ENCODE assay signal across 21 cellular contexts in the genomic region with DNA sequence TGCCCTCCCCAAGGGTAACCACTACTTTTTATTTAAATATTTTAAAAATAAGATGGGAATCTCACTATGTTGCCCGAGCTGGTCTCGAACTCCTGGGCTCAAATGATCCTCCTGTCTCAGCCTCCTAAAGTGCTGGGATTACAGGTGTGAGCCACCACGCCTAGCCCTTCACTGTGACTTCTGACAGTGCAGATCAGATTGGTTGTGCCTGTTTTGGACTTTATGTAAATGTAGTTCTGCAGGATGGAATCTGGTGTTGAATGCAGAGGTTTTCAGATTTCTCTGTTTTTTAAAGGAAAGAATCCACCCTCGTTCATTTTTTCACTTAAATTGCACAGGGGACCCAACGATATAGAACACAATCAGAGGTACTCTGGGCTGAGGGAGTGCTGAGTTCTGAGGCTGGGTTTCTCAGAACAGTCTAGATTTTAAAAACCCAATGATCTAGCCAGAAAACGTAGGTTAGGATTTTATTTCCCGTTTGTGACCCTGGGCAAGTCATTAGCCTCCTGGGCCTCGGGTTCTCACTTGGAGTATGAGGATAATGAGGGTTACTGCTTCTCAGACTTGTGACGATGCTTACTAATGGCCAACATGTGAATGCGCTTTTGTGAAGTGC. TPM values are rescaled to one million over a fixed set of nuclear protein-coding genes. Genes with fewer than 3 reads are reported as not detected.
DNase-seq lines count a peak whose midpoint lies in the region; ATAC-seq, FAIRE-seq and TF ChIP-seq lines count a peak whose summit lies in the region.
"Had no signal": no experiment of that assay in that cellular context is flagged by ENCODE, and none has a peak within 500 bp of the region (broad histone marks: within the 10 kb centered on the region; RNA-seq: fewer than 3 reads in every experiment).

No MANE protein-coding gene starts in this region.

- TF ChIP-seq CTCF in A549 (IDR thresholded peaks at IDR 0.05) (no peak), fibroblast of villous mesenchyme (IDR thresholded peaks at IDR 0.05; ENCODE audit: insufficient read depth, low read depth, low read length) (no peak)

- H3K9me3 ChIP-seq in A549 = no peaks in the 10 kb centered on the region
- H3K9me3 ChIP-seq in skeletal muscle tissue (ENCODE audit: control insufficient read depth in 3 of 3, low read length in 3 of 3) = no peaks in the 10 kb centered on the region
- no peaks in the 10 kb centered on the region for H3K9me3 ChIP-seq in aorta (ENCODE audit: control insufficient read depth, low read length)
- H3K9me3 ChIP-seq: Caco-2 had no signal

- no peak for TF ChIP-seq EP300 in A549 (IDR thresholded peaks at IDR 0.05)

- H3K9ac ChIP-seq in skeletal muscle tissue (ENCODE audit: low read depth in 1 of 3, low read length in 3 of 3) = no peak overlapping the region
- H3K9ac ChIP-seq: KMS-11 had no signal

- no peak overlapping the region for H3K4me2 ChIP-seq in A549
- H3K4me2 ChIP-seq: KMS-11 had no signal

- no peaks in the 10 kb centered on the region for H3K9me3 Mint-ChIP-seq in immature natural killer cell
- H3K9me3 Mint-ChIP-seq: CD4-positive, alpha-beta T cell had no signal

- H3K36me3 ChIP-seq in skeletal muscle tissue (ENCODE audit: control insufficient read depth in 3 of 3, insufficient read depth in 3 of 3, low read length in 3 of 3) = peaks cover 36 to 61% (median 41%) of the 10 kb centered on the region in 3 donors
- peaks cover 0 to 5% of the 10 kb centered on the region in 2 donors for H3K36me3 ChIP-seq in aorta (ENCODE audit: control insufficient read depth in 1 of 2, insufficient read depth in 2 of 2, low read length in 1 of 2)

- H3K4me1 ChIP-seq in A549 (peaks cover 13% of the 10 kb centered on the region), skeletal muscle tissue (ENCODE audit: control insufficient read depth in 3 of 3, insufficient read depth in 3 of 3, low read length in 3 of 3) (peaks cover 33 to 59% (median 56%) of the 10 kb centered on the region in 3 donors), aorta (ENCODE audit: control insufficient read depth in 1 of 2, insufficient read depth in 2 of 2, low read length in 2 of 2) (no peaks in the 10 kb centered on the region)
- H3K4me1 ChIP-seq: Caco-2 had no signal

- no peak overlapping the region for H3K27ac ChIP-seq in A549
- peak overlapping the region; percentile 77 for H3K27ac ChIP-seq in angular gyrus (ENCODE audit: low read depth, low read length)
- peak overlapping the region; percentile 52 for H3K27ac ChIP-seq in skeletal muscle tissue (ENCODE audit: low read depth, low read length)
- H3K27ac ChIP-seq in aorta (ENCODE audit: low read depth in 1 of 2, low read length in 2 of 2) = no peak overlapping the region
- H3K27ac ChIP-seq: KMS-11 had no signal

- H3K27me3 ChIP-seq in skeletal muscle tissue (ENCODE audit: control insufficient read depth in 3 of 3, insufficient read depth in 3 of 3, low read length in 3 of 3) = no peaks in the 10 kb centered on the region
- H3K27me3 ChIP-seq in aorta (ENCODE audit: control insufficient read depth in 1 of 2, insufficient read depth in 2 of 2, low read length in 1 of 2) = no peaks in the 10 kb centered on the region

- no peak for ATAC-seq in A549
- no peak for ATAC-seq in aorta (ENCODE audit: low FRiP score)
- no peak for ATAC-seq in HG03378 (IDR thresholded peaks at IDR 0.05; ENCODE audit: unreplicated experiment)

- no peak overlapping the region for H3K27ac Mint-ChIP-seq in immature natural killer cell
- H3K27ac Mint-ChIP-seq: CD4-positive, alpha-beta T cell had no signal

- DNase-seq in A549 (ENCODE audit: low read depth in 1 of 2, low spot score in 1 of 2) (peak in 1 of 2 experiments; percentile 54), fibroblast of villous mesenchyme (ENCODE audit: low read depth) (peak; percentile 20), aorta (no peak), SW 1271 (lab: John Stamatoyannopoulos, UW) (no peak), immature natural killer cell (no peak)
- DNase-seq: Caco-2; CD4-positive, alpha-beta T cell; GF-D8; GOT3; NCI-H187; NCI-H510A; NCI-H748 treated with DMSO at 0.1 percent for 48 hours had no signal

- intact Hi-C loops in aorta (cut with DNase I) = no loop called here

- no peaks in the 10 kb centered on the region for H3K36me3 Mint-ChIP-seq in immature natural killer cell

- WGBS in A549 (ENCODE audit: missing lambda C conversion rate) = 82% methylated on average over 9 of the region's 10 CpGs
- WGBS in aorta, 2 donors = 88% methylated on average over 10 of the region's 10 CpGs

- no peaks in the 10 kb centered on the region for H3K4me1 Mint-ChIP-seq in immature natural killer cell

- H3K4me3 ChIP-seq in A549 = no peak overlapping the region
- H3K4me3 ChIP-seq in fibroblast of villous mesenchyme (ENCODE audit: low read depth, low read length) = no peak overlapping the region
- H3K4me3 ChIP-seq in skeletal muscle tissue (ENCODE audit: low read length in 3 of 3) = no peak overlapping the region
- no peak overlapping the region for H3K4me3 ChIP-seq in aorta (ENCODE audit: low read length in 2 of 2)

- no peak overlapping the region for H3K4me3 Mint-ChIP-seq in immature natural killer cell
- H3K4me3 Mint-ChIP-seq: CD4-positive, alpha-beta T cell had no signal

- POLR2A ChIA-PET in A549 (lab: Yijun Ruan, JAX) = no interaction called here

- no peak for FAIRE-seq in A549 (lab: Jason Lieb, UNC)
- FAIRE-seq: A204.1, GM19239 had no signal

- no peak for TF ChIP-seq POLR2A in A549 (IDR thresholded peaks at IDR 0.05; ENCODE audit: low read length)

- TF ChIP-seq RAD21 in A549 (conservative IDR thresholded peaks at IDR 0.05 in 1 of 2, IDR thresholded peaks at IDR 0.05 in 1 of 2) = no peak

- CTCF ChIA-PET in A549 (lab: Yijun Ruan, JAX) = interaction anchor here (1.3 to 42.5 kb wide), 6 partner anchors 9 to 62 kb away, joined by 4 to 1730 read pairs (median 15); partner anchors contain the start of gene ATG101

- H3K27me3 Mint-ChIP-seq in immature natural killer cell (ENCODE audit: low read depth in 3 of 3) = peaks cover 0 to 1% (median 1%) of the 10 kb centered on the region in 3 donors
- H3K27me3 Mint-ChIP-seq: CD4-positive, alpha-beta T cell had no signal

TF ChIP-seq in A549, 52 proteins besides CTCF, POLR2A, EP300 and RAD21 (continues in another document):
- TF ChIP-seq PHF8 (IDR thresholded peaks at IDR 0.05; ENCODE audit: borderline replicate concordance, low read depth) = no peak
- TF ChIP-seq, protein P1, sequence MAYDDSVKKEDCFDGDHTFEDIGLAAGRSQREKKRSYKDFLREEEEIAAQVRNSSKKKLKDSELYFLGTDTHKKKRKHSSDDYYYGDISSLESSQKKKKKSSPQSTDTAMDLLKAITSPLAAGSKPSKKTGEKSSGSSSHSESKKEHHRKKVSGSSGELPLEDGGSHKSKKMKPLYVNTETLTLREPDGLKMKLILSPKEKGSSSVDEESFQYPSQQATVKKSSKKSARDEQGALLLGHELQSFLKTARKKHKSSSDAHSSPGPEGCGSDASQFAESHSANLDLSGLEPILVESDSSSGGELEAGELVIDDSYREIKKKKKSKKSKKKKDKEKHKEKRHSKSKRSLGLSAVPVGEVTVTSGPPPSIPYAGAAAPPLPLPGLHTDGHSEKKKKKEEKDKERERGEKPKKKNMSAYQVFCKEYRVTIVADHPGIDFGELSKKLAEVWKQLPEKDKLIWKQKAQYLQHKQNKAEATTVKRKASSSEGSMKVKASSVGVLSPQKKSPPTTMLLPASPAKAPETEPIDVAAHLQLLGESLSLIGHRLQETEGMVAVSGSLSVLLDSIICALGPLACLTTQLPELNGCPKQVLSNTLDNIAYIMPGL (CRISPR knock-in tag; IDR thresholded peaks at IDR 0.05; ENCODE audit: borderline replicate concordance) = no peak

RNA-seq across cellular contexts. Expression of gene NR4A1, which starts 6.8 kb away (rescaled TPM):
- polyA plus RNA-seq in A549 (2011; rRNA removed) (81.3 and 89.6 TPM in 2 replicates), A549 (2017; fragmentation: RNase III; extraction: RNeasy Plus Mini Kit Qiagen cat#74134 plus additional on column Dnase treatment) (24.7 to 39.6 TPM (median 28.7 TPM) in 3 replicates), aorta (100 to 1,000 TPM in 1 of 2 donors, 10 to 100 TPM in 1; 48.2 to 392 TPM), immature natural killer cell (1 to 10 TPM in 2 of 3 donors, under 1 TPM in 1; 0.83 to 2.1 (median 1.3) TPM)
- 151 and 315 TPM in 2 replicates for polyA plus RNA-seq in A549 (2012; cell fraction: cytosol; rRNA removed)
- polyA plus RNA-seq in A549 (2012; cell fraction: nucleus; rRNA removed) = 768 and 886 TPM in 2 replicates
- 132 and 174 TPM in 2 replicates for polyA minus RNA-seq in A549 (2011; rRNA and poly(A)+ RNA removed)
- total RNA-seq in fibroblast of villous mesenchyme (2.2 and 2.9 TPM in 2 replicates), skeletal muscle tissue (24.5 TPM), aorta (100 to 1,000 TPM; 175 to 677 TPM)

RNA-seq across cellular contexts. Expression of gene ATG101, which starts 11.7 kb away (rescaled TPM):
- polyA plus RNA-seq in A549 (2011; rRNA removed) = 124 and 141 TPM in 2 replicates
- 168 and 190 TPM in 2 replicates for polyA plus RNA-seq in A549 (2012; cell fraction: cytosol; rRNA removed)
- polyA plus RNA-seq in A549 (2012; cell fraction: nucleus; rRNA removed) = 140 and 145 TPM in 2 replicates
- polyA plus RNA-seq in A549 (2017; fragmentation: RNase III; extraction: RNeasy Plus Mini Kit Qiagen cat#74134 plus additional on column Dnase treatment) = 81.3 to 87.9 TPM (median 82.6 TPM) in 3 replicates
- polyA minus RNA-seq in A549 (2011; rRNA and poly(A)+ RNA removed) = 109 and 119 TPM in 2 replicates
- total RNA-seq in fibroblast of villous mesenchyme = 70.0 and 71.8 TPM in 2 replicates
- 34.4 TPM for total RNA-seq in skeletal muscle tissue
- total RNA-seq in aorta = 10 to 100 TPM; 28.2 to 32.2 TPM
- 10 to 100 TPM; 40.9 to 44.0 TPM for polyA plus RNA-seq in aorta
- polyA plus RNA-seq in immature natural killer cell = 10 to 100 TPM; 25.8 to 50.8 (median 32.2) TPM

RNA-seq across cellular contexts. Expression of gene SMIM41, which starts 21.4 kb away (rescaled TPM):
- polyA plus RNA-seq in A549 (2011; rRNA removed) = not detected in 2 replicates
- not detected in 2 replicates for polyA plus RNA-seq in A549 (2012; cell fraction: cytosol; rRNA removed)
- 0.06 and 0.10 TPM in 2 replicates for polyA plus RNA-seq in A549 (2012; cell fraction: nucleus; rRNA removed)
- polyA plus RNA-seq in A549 (2017; fragmentation: RNase III; extraction: RNeasy Plus Mini Kit Qiagen cat#74134 plus additional on column Dnase treatment) = not detected in 3 replicates
- not detected in 2 replicates for polyA minus RNA-seq in A549 (2011; rRNA and poly(A)+ RNA removed)
- total RNA-seq in fibroblast of villous mesenchyme = 0.32 and 0.43 TPM in 2 replicates
- total RNA-seq in skeletal muscle tissue = not detected
- under 1 TPM in 1 of 2 donors, not detected in 1; 0.84 TPM for total RNA-seq in aorta
- polyA plus RNA-seq in aorta = not detected
- not detected for polyA plus RNA-seq in immature natural killer cell
- total RNA-seq: Caco-2; CD4-positive, alpha-beta T cell; OCI-LY7; RPMI7951 had no signal
- polyA plus RNA-seq: BJ had no signal

RNA-seq across cellular contexts. Expression of gene TAMALIN, which starts 51.3 kb away (rescaled TPM):
- polyA plus RNA-seq in A549 (2011; rRNA removed) (0.22 and 0.35 TPM in 2 replicates), A549 (2017; fragmentation: RNase III; extraction: RNeasy Plus Mini Kit Qiagen cat#74134 plus additional on column Dnase treatment) (0.16 to 0.30 TPM (median 0.29 TPM) in 3 replicates), aorta (10 to 100 TPM in 1 of 2 donors, 1 to 10 TPM in 1; 7.1 to 13.8 TPM), immature natural killer cell (1 to 10 TPM; 1.1 to 3.1 (median 1.2) TPM)
- 0.44 and 0.53 TPM in 2 replicates for polyA plus RNA-seq in A549 (2012; cell fraction: cytosol; rRNA removed)
- 1.4 and 3.1 TPM in 2 replicates for polyA plus RNA-seq in A549 (2012; cell fraction: nucleus; rRNA removed)
- polyA minus RNA-seq in A549 (2011; rRNA and poly(A)+ RNA removed) = 0.44 and 0.62 TPM in 2 replicates
- total RNA-seq in fibroblast of villous mesenchyme (2.2 and 7.7 TPM in 2 replicates), skeletal muscle tissue (9.4 TPM), aorta (100 to 1,000 TPM in 1 of 2 donors, 10 to 100 TPM in 1; 64.2 to 129 TPM)

Comparison
In these comparisons a context has a peak if more than half of its experiments do, and no peak if none do; other contexts are left out.
1. H3K27ac ChIP-seq: peak in angular gyrus (single experiment) and skeletal muscle tissue (single experiment); none in A549 (0 of 2) and aorta (0 of 2).